Comparison of ENCODE assay signal across 15 cellular contexts in genomic region chr5:56668996-56669395, GRCh38.
DNase-seq lines count a peak whose midpoint lies in the region; ATAC-seq and TF ChIP-seq lines count a peak whose summit lies in the region.
"Had no signal": no experiment of that assay in that cellular context is flagged by ENCODE, and none has a peak within 500 bp of the region (broad histone marks: within the 10 kb centered on the region; RNA-seq: fewer than 3 reads in every experiment).

No MANE protein-coding gene starts in this region.

- H2AFZ ChIP-seq in trophoblast cell (ENCODE audit: insufficient read depth, low read length, poor library complexity), result no peak overlapping the region

- no peak overlapping the region for H3K4me3 ChIP-seq in trophoblast cell (ENCODE audit: low read depth, low read length)
- no peak overlapping the region for H3K4me3 ChIP-seq in esophagus muscularis mucosa

- H3K27ac Mint-ChIP-seq in Calu3 (ENCODE audit: unreplicated experiment) (peak overlapping the region; percentile 17), activated B cell treated with CpG ODN at 0.5 μM for 24 hours (peak overlapping the region; percentile 93)

- no CpG with 5 or more reads among the region's 5 CpGs for WGBS in trophoblast cell (ENCODE audit: extremely low coverage, insufficient coverage, insufficient read length)
- 78% methylated on average over 5 of the region's 5 CpGs for WGBS in esophagus muscularis mucosa

- ATAC-seq in activated B cell treated with CpG ODN at 0.5 μM for 24 hours (ENCODE audit: low read depth) (no peak), GM19324 (IDR thresholded peaks at IDR 0.05; ENCODE audit: low FRiP score, unreplicated experiment) (no peak)

- H3K27me3 Mint-ChIP-seq in Calu3 (ENCODE audit: unreplicated experiment), result no peaks in the 10 kb centered on the region
- H3K27me3 Mint-ChIP-seq in activated B cell treated with CpG ODN at 0.5 μM for 24 hours, result no peaks in the 10 kb centered on the region

- H3K18ac ChIP-seq in trophoblast cell (ENCODE audit: low read length), result no peak overlapping the region

- H3K14ac ChIP-seq in trophoblast cell (ENCODE audit: low read length), result no peak overlapping the region

- peak; percentile 57 for DNase-seq in Calu3
- peak; percentile 38 for DNase-seq in NCI-H2029 (lab: John Stamatoyannopoulos, UW)
- DNase-seq in activated B cell treated with CpG ODN at 0.5 μM for 24 hours, result no peak
- peak; percentile 76 to 96 for DNase-seq in trophoblast cell
- no peak for DNase-seq in DMS114 treated with DMSO at 0.1 percent for 48 hours (lab: John Stamatoyannopoulos, UW; ENCODE audit: unreplicated experiment)
- no peak for DNase-seq in esophagus muscularis mucosa (ENCODE audit: extremely low spot score)
- no peak for DNase-seq in HuH-7 (ENCODE audit: low spot score)
- DNase-seq: activated gamma-delta T cell treated with Interleukin-2 at 50 U/mL for 16 hours; GDM1; hippocampal formation; left cardiac atrium; OCI-M1; stimulated activated CD4-positive, alpha-beta T cell treated with anti-CD3 and anti-CD28 coated beads, Interleukin-12 subunit alpha, Interleukin-12 subunit beta, amount 100 ng/mL, for 4 hours had no signal

- H3K9ac ChIP-seq in trophoblast cell (ENCODE audit: low read length), result no peak overlapping the region

- H3K9me3 Mint-ChIP-seq in Calu3 (ENCODE audit: low read depth, unreplicated experiment) (peaks cover 2% of the 10 kb centered on the region), activated B cell treated with CpG ODN at 0.5 μM for 24 hours (peaks cover 7% of the 10 kb centered on the region)

- TF ChIP-seq CTCF in Calu3 (IDR thresholded peaks at IDR 0.05; ENCODE audit: unreplicated experiment) (no peak), activated B cell treated with CpG ODN at 0.5 μM for 24 hours (IDR thresholded peaks at IDR 0.05) (no peak), esophagus muscularis mucosa (IDR thresholded peaks at IDR 0.05) (no peak)

- no peaks in the 10 kb centered on the region for H3K36me3 ChIP-seq in trophoblast cell (ENCODE audit: control insufficient read depth in 1 of 2, insufficient read depth in 2 of 2, low read length in 2 of 2)
- no peaks in the 10 kb centered on the region for H3K36me3 ChIP-seq in esophagus muscularis mucosa

- H2BK12ac ChIP-seq in trophoblast cell (ENCODE audit: low read length), result no peak overlapping the region

- H3K4me1 ChIP-seq in trophoblast cell (ENCODE audit: control insufficient read depth in 1 of 2, insufficient read depth in 2 of 2, low read length in 2 of 2) (peaks cover 9 to 17% of the 10 kb centered on the region in 2 experiments), esophagus muscularis mucosa (peaks cover 0 to 5% (median 2%) of the 10 kb centered on the region in 4 donors)

- peaks cover 8% of the 10 kb centered on the region for H3K79me1 ChIP-seq in trophoblast cell (ENCODE audit: low read length)

- no peak overlapping the region for H4K91ac ChIP-seq in trophoblast cell (ENCODE audit: low read depth, low read length)

- H3K4me3 Mint-ChIP-seq in Calu3 (ENCODE audit: low read depth, unreplicated experiment) (peak overlapping the region; percentile 52), activated B cell treated with CpG ODN at 0.5 μM for 24 hours (no peak overlapping the region)

- H3K79me2 ChIP-seq in trophoblast cell (ENCODE audit: control insufficient read depth, insufficient read depth, low read length, poor library complexity), result peaks cover 1% of the 10 kb centered on the region

- BruUV-seq in Calu3 (replicated peaks; lab: Mats Ljungman, UMichigan), result no TSS peak

- H3K27me3 ChIP-seq in trophoblast cell (ENCODE audit: insufficient read depth, low read length) (no peaks in the 10 kb centered on the region), esophagus muscularis mucosa (no peaks in the 10 kb centered on the region)

- H4K12ac ChIP-seq in trophoblast cell (ENCODE audit: low read depth, low read length), result no peak overlapping the region

- H3K4me1 Mint-ChIP-seq in Calu3 (ENCODE audit: low read depth, unreplicated experiment) (peaks cover 66% of the 10 kb centered on the region), activated B cell treated with CpG ODN at 0.5 μM for 24 hours (peaks cover 85% of the 10 kb centered on the region)

- H2BK5ac ChIP-seq in trophoblast cell (ENCODE audit: low read depth, low read length, poor library complexity), result no peak overlapping the region

- intact Hi-C loops in Calu3 (cut with micrococcal nuclease; ENCODE audit: unreplicated experiment), result no loop called here
- intact Hi-C loops in activated B cell treated with CpG ODN at 0.5 μM for 24 hours (cut with micrococcal nuclease), result no loop called here
- intact Hi-C loops in esophagus muscularis mucosa (cut with DNase I), result no loop called here

- no peak for TF ChIP-seq EP300 in esophagus muscularis mucosa (IDR thresholded peaks at IDR 0.05)

- H3K36me3 Mint-ChIP-seq in Calu3 (ENCODE audit: insufficient read depth, unreplicated experiment), result no peaks in the 10 kb centered on the region
- peaks cover 6% of the 10 kb centered on the region for H3K36me3 Mint-ChIP-seq in activated B cell treated with CpG ODN at 0.5 μM for 24 hours (ENCODE audit: low read depth)

- no peak overlapping the region for H4K8ac ChIP-seq in trophoblast cell (ENCODE audit: low read depth, low read length)

- POLR2A ChIA-PET in activated B cell treated with CpG ODN at 0.5 μM for 24 hours (lab: Charles Lee), result interaction anchor here (0.7 to 3.7 kb wide), 13 partner anchors 18 to 504 kb away, joined by 3 to 84 read pairs (median 10); partner anchors contain the start of gene MAP3K1

- no peak overlapping the region for H3K23ac ChIP-seq in trophoblast cell (ENCODE audit: low read length)

- no peak overlapping the region for H2AK5ac ChIP-seq in trophoblast cell (ENCODE audit: low read length)

- H2BK120ac ChIP-seq in trophoblast cell (ENCODE audit: insufficient read depth, low read length, poor library complexity), result no peak overlapping the region

- CTCF ChIA-PET in Calu3 (lab: Charles Lee) (no interaction called here), activated B cell treated with CpG ODN at 0.5 μM for 24 hours (lab: Charles Lee) (interaction anchor here (1.1 to 2.4 kb wide), 4 partner anchors 18 to 187 kb away, joined by 3 to 9 read pairs (median 6); no protein-coding TSS in a partner anchor)

- no peak for TF ChIP-seq POLR2A in esophagus muscularis mucosa (IDR thresholded peaks at IDR 0.05; ENCODE audit: low read depth)

- H3K9me3 ChIP-seq in trophoblast cell (ENCODE audit: insufficient read depth, low read depth, low read length) (no peaks in the 10 kb centered on the region), esophagus muscularis mucosa (no peaks in the 10 kb centered on the region)

- H3K4ac ChIP-seq in trophoblast cell (ENCODE audit: low read depth, low read length), result no peak overlapping the region

- H3K27ac ChIP-seq in trophoblast cell (ENCODE audit: low read depth, low read length) (peak overlapping the region; percentile 24), esophagus muscularis mucosa (replicated peaks in 1 of 4) (no peak overlapping the region)
- H3K27ac ChIP-seq: HL-60 had no signal

- H3K4me2 ChIP-seq in trophoblast cell (ENCODE audit: low read length), result peak overlapping the region; percentile 33

Comparison
In these comparisons a context has a peak if more than half of its experiments do, and no peak if none do; other contexts are left out.
1. DNase-seq: peak in Calu3 (single experiment), NCI-H2029 (single experiment) and trophoblast cell (2 of 2); none in activated B cell treated with CpG ODN at 0.5 μM for 24 hours (single experiment), DMS114 treated with DMSO at 0.1 percent for 48 hours (single experiment), esophagus muscularis mucosa (single experiment) and HuH-7 (single experiment).